21 cellular contexts compared by ENCODE assay signal in the genomic region with DNA sequence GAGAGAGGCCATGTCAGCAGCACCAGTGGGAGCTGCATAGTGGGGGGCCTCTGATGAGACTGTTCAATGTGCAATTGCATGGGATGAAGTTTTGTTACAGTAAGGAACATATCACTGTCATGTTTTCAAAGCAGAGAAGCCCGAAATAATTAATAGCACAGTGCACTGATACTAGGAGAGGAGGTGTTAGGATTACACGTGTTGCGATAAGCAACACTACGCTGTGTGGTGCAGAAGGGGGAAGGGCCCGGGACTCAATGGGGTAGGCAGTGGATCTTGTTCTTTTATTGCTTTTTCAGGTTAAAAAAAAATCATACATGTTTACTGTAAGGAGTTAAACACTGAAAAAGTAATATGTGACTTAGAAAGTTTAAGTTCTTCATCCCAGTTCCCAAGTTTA.
"Had no signal": no experiment of that assay in that cellular context is flagged by ENCODE, and none has a peak within 500 bp of the region (broad histone marks: within the 10 kb centered on the region; RNA-seq: fewer than 3 reads in every experiment).

No MANE protein-coding gene starts in this region.

- DNase-seq: IMR-90, Karpas-422, KG1, MG63, NCI-H1092, NCI-H1105 treated with DMSO at 0.1 percent for 48 hours, NCI-H1417 treated with DMSO at 0.1 percent for 48 hours, NCI-H146, NCI-H1694 treated with DMSO at 0.1 percent for 48 hours, NCI-H1930, NCI-H2081, NCI-H2107, NCI-H2227 treated with DMSO at 0.1 percent for 48 hours, NCI-H510A, NCI-H524 treated with DMSO at 0.1 percent for 48 hours, NCI-H69, NCI-H774, SHP77, SK-N-SH had no signal

- H3K27ac ChIP-seq: RWPE1 had no signal

- ATAC-seq: HepG2 had no signal

- H3K27me3 ChIP-seq: MG63 had no signal

- H3K4me3 ChIP-seq: MG63 had no signal

- H3K9me3 ChIP-seq: MG63, SK-N-SH had no signal
